ENCODE assay signal across 25 cellular contexts in genomic region chrX:129531132-129531531, GRCh38. TPM values are rescaled to one million over a fixed set of nuclear protein-coding genes. Genes with fewer than 3 reads are reported as not detected.
DNase-seq lines count a peak whose midpoint lies in the region; ATAC-seq, FAIRE-seq and TF ChIP-seq lines count a peak whose summit lies in the region.
"Had no signal": no experiment of that assay in that cellular context is flagged by ENCODE, and none has a peak within 500 bp of the region (broad histone marks: within the 10 kb centered on the region; RNA-seq: fewer than 3 reads in every experiment).

No MANE protein-coding gene starts in this region.

- POLR2A ChIA-PET in HepG2 (lab: Yijun Ruan, JAX) = no interaction called here

- no peak for DNase-seq in activated naive CD4-positive, alpha-beta T cell treated with anti-CD3 and anti-CD28 coated beads, Interleukin-2, amount 50 U/mL, for 16 hours
- DNase-seq in islet precursor cell (peak; percentile 51), HepG2 (ENCODE audit: low spot score) (no peak), GM03348 (ENCODE audit: low spot score) (no peak), NCI-H2081 treated with DMSO at 0.1 percent for 48 hours (lab: John Stamatoyannopoulos, UW) (no peak)
- no peak for DNase-seq in activated CD4-positive, CD25-positive, alpha-beta regulatory T cell treated with anti-CD3 and anti-CD28 coated beads, Interleukin-2, amount 50 U/mL, for 72 hours
- DNase-seq: Caco-2; CD4-positive, CD25-positive, alpha-beta regulatory T cell; CD8-positive, alpha-beta T cell; DMS153; DND-41; GDM1; GOT3; HFFc6 had no signal

- H2AFZ ChIP-seq in HepG2 (ENCODE audit: low read length) = no peak overlapping the region

- no peaks in the 10 kb centered on the region for H3K27me3 ChIP-seq in HepG2 (ENCODE audit: control insufficient read depth in 1 of 2, insufficient read depth in 2 of 2, low read length in 2 of 2)

- H3K36me3 ChIP-seq in HepG2 (replicated peaks in 1 of 2; ENCODE audit: control insufficient read depth in 1 of 2, insufficient read depth in 2 of 2, low read length in 2 of 2) = no peaks in the 10 kb centered on the region
- H3K36me3 ChIP-seq: BLaER1, HAP-1 had no signal

- H3K4me3 ChIP-seq in HepG2 (replicated peaks in 1 of 3; ENCODE audit: insufficient read depth in 1 of 3, low read depth in 2 of 3, low read length in 3 of 3) = no peak overlapping the region
- H3K4me3 ChIP-seq: BLaER1, HAP-1 had no signal

- intact Hi-C loops in HepG2 (cut with micrococcal nuclease; ENCODE audit: unreplicated experiment) = no loop called here

- TF ChIP-seq EP300 in HepG2 (IDR thresholded peaks at IDR 0.05; ENCODE audit: low read depth in 2 of 2, low read length in 2 of 2) (no peak), HepG2 (CRISPR knock-in tag; IDR thresholded peaks at IDR 0.05; ENCODE audit: borderline replicate concordance) (no peak)

- no peak overlapping the region for H3K4me3 Mint-ChIP-seq in activated naive CD4-positive, alpha-beta T cell treated with anti-CD3 and anti-CD28 coated beads, Interleukin-2, amount 50 U/mL, for 24 hours
- H3K4me3 Mint-ChIP-seq: B cell; CD4-positive, CD25-positive, alpha-beta regulatory T cell; CD8-positive, alpha-beta T cell; HFFc6 had no signal

- ATAC-seq in HepG2 = no peak
- no peak for ATAC-seq in HG03565 (IDR thresholded peaks at IDR 0.05; ENCODE audit: unreplicated experiment)
- ATAC-seq: CD8-positive, alpha-beta T cell had no signal

- H3K9me3 Mint-ChIP-seq in activated naive CD4-positive, alpha-beta T cell treated with anti-CD3 and anti-CD28 coated beads, Interleukin-2, amount 50 U/mL, for 24 hours = no peaks in the 10 kb centered on the region
- H3K9me3 Mint-ChIP-seq: CD4-positive, CD25-positive, alpha-beta regulatory T cell; CD8-positive, alpha-beta T cell; HFFc6 had no signal

- CTCF ChIA-PET in HepG2 (lab: Yijun Ruan, JAX; ENCODE audit: low intra/inter-chr PET ratio, low total read pairs) = no interaction called here

- BruUV-seq in HepG2 (replicated peaks; lab: Mats Ljungman, UMichigan) = no TSS peak

- peak overlapping the region; percentile 47 for H3K27ac Mint-ChIP-seq in activated naive CD4-positive, alpha-beta T cell treated with anti-CD3 and anti-CD28 coated beads, Interleukin-2, amount 50 U/mL, for 24 hours
- H3K27ac Mint-ChIP-seq: B cell; CD4-positive, CD25-positive, alpha-beta regulatory T cell; CD8-positive, alpha-beta T cell; HFFc6 had no signal

- H3K9ac ChIP-seq in HepG2 (ENCODE audit: insufficient read depth, low read depth, low read length) = no peak overlapping the region
- H3K9ac ChIP-seq: BLaER1 had no signal

- H3K4me1 ChIP-seq in HepG2 (ENCODE audit: insufficient read depth, low read length) = peaks cover 52% of the 10 kb centered on the region
- H3K4me1 ChIP-seq: BLaER1, Caco-2, HAP-1 had no signal

- 0 out of 2 replicates have a peak overlapping the region, but pooled peaks have one; percentile 18 for H3K4me2 ChIP-seq in HepG2 (ENCODE audit: low read depth, low read length)
- H3K4me2 ChIP-seq: BLaER1 had no signal

- FAIRE-seq in HepG2 (lab: Jason Lieb, UNC) = no peak
- FAIRE-seq: A204.1, GM12891, GM18507, H54 had no signal

- no peaks in the 10 kb centered on the region for H3K9me3 ChIP-seq in HepG2 (ENCODE audit: low read length)
- H3K9me3 ChIP-seq: BLaER1, Caco-2, HAP-1 had no signal

- no peak for TF ChIP-seq RAD21 in HepG2 (CRISPR knock-in tag; IDR thresholded peaks at IDR 0.05)

- no peaks in the 10 kb centered on the region for H4K20me1 ChIP-seq in HepG2 (ENCODE audit: insufficient read depth, low read length)

- H3K27ac ChIP-seq in HepG2 (ENCODE audit: extremely low read length, insufficient read depth, low read length) = no peak overlapping the region
- H3K27ac ChIP-seq: 22Rv1, BLaER1, C4-2B had no signal

- no peak for TF ChIP-seq POLR2A in HepG2 (IDR thresholded peaks at IDR 0.05; ENCODE audit: insufficient read depth in 1 of 2, low read depth in 2 of 2, low read length in 2 of 2)

- H3K4me1 Mint-ChIP-seq in activated naive CD4-positive, alpha-beta T cell treated with anti-CD3 and anti-CD28 coated beads, Interleukin-2, amount 50 U/mL, for 24 hours = no peaks in the 10 kb centered on the region
- H3K4me1 Mint-ChIP-seq: B cell had no signal

- no peaks in the 10 kb centered on the region for H3K27me3 Mint-ChIP-seq in activated naive CD4-positive, alpha-beta T cell treated with anti-CD3 and anti-CD28 coated beads, Interleukin-2, amount 50 U/mL, for 24 hours
- H3K27me3 Mint-ChIP-seq: B cell; CD4-positive, CD25-positive, alpha-beta regulatory T cell had no signal

- in situ Hi-C loops in HepG2 (cut with HindIII; ENCODE audit: extremely low pct_ligation_motif_present, low pct_unique_long_range_greater_than_20kb) = no loop called here

- WGBS in HepG2 (ENCODE audit: low lambda C conversion rate) = no CpG with 5 or more reads among the region's 1 CpG

- no peaks in the 10 kb centered on the region for H3K36me3 Mint-ChIP-seq in activated naive CD4-positive, alpha-beta T cell treated with anti-CD3 and anti-CD28 coated beads, Interleukin-2, amount 50 U/mL, for 24 hours
- H3K36me3 Mint-ChIP-seq: CD4-positive, CD25-positive, alpha-beta regulatory T cell; CD8-positive, alpha-beta T cell had no signal

- TF ChIP-seq CTCF in HepG2 (CRISPR knock-in tag; IDR thresholded peaks at IDR 0.05) = no peak

- H3K79me2 ChIP-seq in HepG2 (ENCODE audit: insufficient read depth, low read length) = no peaks in the 10 kb centered on the region

TF ChIP-seq in HepG2, 621 proteins besides CTCF, POLR2A, EP300 and RAD21 (continues in another document):
- TF ChIP-seq ATF3 (CRISPR knock-in tag; IDR thresholded peaks at IDR 0.05) = no peak
- TF ChIP-seq PRPF4 (IDR thresholded peaks at IDR 0.05; ENCODE audit: low read depth, low read length, poor library complexity, severe bottlenecking) = no peak
- no peak for TF ChIP-seq FOSL1 (CRISPR knock-in tag; IDR thresholded peaks at IDR 0.05; ENCODE audit: borderline replicate concordance)
- TF ChIP-seq ZNF451 (CRISPR knock-in tag; IDR thresholded peaks at IDR 0.05) = no peak
- no peak for TF ChIP-seq NFATC3 (CRISPR knock-in tag; IDR thresholded peaks at IDR 0.05)
- TF ChIP-seq U2AF1 (optimal IDR thresholded peaks at IDR 0.05; ENCODE audit: low read depth, low read length) = no peak
- TF ChIP-seq MXD4 (CRISPR knock-in tag; IDR thresholded peaks at IDR 0.05) = no peak

RNA-seq across cellular contexts. Expression of gene SMARCA1, which starts 7.8 kb away (rescaled TPM):
- 145 and 248 TPM in 2 replicates for total RNA-seq in HepG2 (2016; rRNA removed; fragmentation: Illumina TruSeq; extraction: Trizol)
- total RNA-seq in HepG2 (2016; cell fraction: cytosol; rRNA removed; fragmentation: Illumina TruSeq; extraction: Trizol; ENCODE audit: low read depth) = 12.6 and 15.0 TPM in 2 replicates
- 144 and 233 TPM in 2 replicates for total RNA-seq in HepG2 (2016; cell fraction: insoluble cytoplasmic fraction; rRNA removed; fragmentation: Illumina TruSeq; extraction: Trizol)
- total RNA-seq in HepG2 (2016; cell fraction: membrane; rRNA removed; fragmentation: Illumina TruSeq; extraction: Trizol) = 21.4 and 25.9 TPM in 2 replicates
- total RNA-seq in HepG2 (2016; cell fraction: nucleus; rRNA removed; fragmentation: Illumina TruSeq; extraction: Trizol) = 136 and 140 TPM in 2 replicates
- polyA plus RNA-seq in HepG2 (2011; rRNA removed) = 78.9 and 97.7 TPM in 2 replicates
- polyA plus RNA-seq in HepG2 (2011; cell fraction: cytosol; rRNA removed) = 33.7 and 57.7 TPM in 2 replicates
- 30.7 and 44.2 TPM in 2 replicates for polyA plus RNA-seq in HepG2 (2011; cell fraction: nucleus; rRNA removed)
- polyA plus RNA-seq in HepG2 (2012) = 138 and 188 TPM in 2 replicates
- 3.1 and 3.5 TPM in 2 replicates for polyA plus RNA-seq in HepG2 (2016; cell fraction: cytosol; fragmentation: Illumina TruSeq; extraction: Trizol; ENCODE audit: low read depth)
- 192 and 195 TPM in 2 replicates for polyA plus RNA-seq in HepG2 (2016; cell fraction: insoluble cytoplasmic fraction; fragmentation: Illumina TruSeq; extraction: Trizol; ENCODE audit: low read depth)
- 6.0 and 8.5 TPM in 2 replicates for polyA plus RNA-seq in HepG2 (2016; cell fraction: membrane; fragmentation: Illumina TruSeq; extraction: Trizol; ENCODE audit: low read depth)
- 99.2 and 99.4 TPM in 2 replicates for polyA plus RNA-seq in HepG2 (2016; cell fraction: nucleus; fragmentation: Illumina TruSeq; extraction: Trizol; ENCODE audit: insufficient read depth, low read depth)
- 0.23 and 33.5 TPM in 2 replicates for polyA minus RNA-seq in HepG2 (2011; rRNA and poly(A)+ RNA removed; ENCODE audit: low replicate concordance)
- polyA minus RNA-seq in HepG2 (2011; cell fraction: cytosol; rRNA and poly(A)+ RNA removed) = 84.1 and 98.3 TPM in 2 replicates
- polyA minus RNA-seq in HepG2 (2011; cell fraction: nucleus; rRNA and poly(A)+ RNA removed) = 189 and 221 TPM in 2 replicates

RNA-seq across cellular contexts. Expression of gene OCRL, which starts 8.9 kb away (rescaled TPM):
- total RNA-seq in HepG2 (2016; rRNA removed; fragmentation: Illumina TruSeq; extraction: Trizol) = 13.4 and 16.1 TPM in 2 replicates
- total RNA-seq in HepG2 (2016; cell fraction: cytosol; rRNA removed; fragmentation: Illumina TruSeq; extraction: Trizol; ENCODE audit: low read depth) = 2.7 and 3.4 TPM in 2 replicates
- 14.1 and 15.6 TPM in 2 replicates for total RNA-seq in HepG2 (2016; cell fraction: insoluble cytoplasmic fraction; rRNA removed; fragmentation: Illumina TruSeq; extraction: Trizol)
- total RNA-seq in HepG2 (2016; cell fraction: membrane; rRNA removed; fragmentation: Illumina TruSeq; extraction: Trizol) = 8.0 and 8.8 TPM in 2 replicates
- 17.0 and 20.4 TPM in 2 replicates for total RNA-seq in HepG2 (2016; cell fraction: nucleus; rRNA removed; fragmentation: Illumina TruSeq; extraction: Trizol)
- 27.9 and 32.0 TPM in 2 replicates for polyA plus RNA-seq in HepG2 (2011; rRNA removed)
- 12.7 and 19.9 TPM in 2 replicates for polyA plus RNA-seq in HepG2 (2011; cell fraction: cytosol; rRNA removed)
- polyA plus RNA-seq in HepG2 (2011; cell fraction: nucleus; rRNA removed) = 43.7 and 49.4 TPM in 2 replicates
- polyA plus RNA-seq in HepG2 (2012) = 20.1 and 24.9 TPM in 2 replicates
- 0.87 and 0.98 TPM in 2 replicates for polyA plus RNA-seq in HepG2 (2016; cell fraction: cytosol; fragmentation: Illumina TruSeq; extraction: Trizol; ENCODE audit: low read depth)
- 16.7 and 17.4 TPM in 2 replicates for polyA plus RNA-seq in HepG2 (2016; cell fraction: insoluble cytoplasmic fraction; fragmentation: Illumina TruSeq; extraction: Trizol; ENCODE audit: low read depth)
- polyA plus RNA-seq in HepG2 (2016; cell fraction: membrane; fragmentation: Illumina TruSeq; extraction: Trizol; ENCODE audit: low read depth) = 4.2 and 4.4 TPM in 2 replicates
- polyA plus RNA-seq in HepG2 (2016; cell fraction: nucleus; fragmentation: Illumina TruSeq; extraction: Trizol; ENCODE audit: insufficient read depth, low read depth) = 35.1 and 37.7 TPM in 2 replicates
- polyA minus RNA-seq in HepG2 (2011; rRNA and poly(A)+ RNA removed; ENCODE audit: low replicate concordance) = 16.0 and 29.2 TPM in 2 replicates
- 16.1 and 20.6 TPM in 2 replicates for polyA minus RNA-seq in HepG2 (2011; cell fraction: cytosol; rRNA and poly(A)+ RNA removed)
- 33.7 and 36.7 TPM in 2 replicates for polyA minus RNA-seq in HepG2 (2011; cell fraction: nucleus; rRNA and poly(A)+ RNA removed)
